ENCODE assay signal across 29 cellular contexts in the genomic region with DNA sequence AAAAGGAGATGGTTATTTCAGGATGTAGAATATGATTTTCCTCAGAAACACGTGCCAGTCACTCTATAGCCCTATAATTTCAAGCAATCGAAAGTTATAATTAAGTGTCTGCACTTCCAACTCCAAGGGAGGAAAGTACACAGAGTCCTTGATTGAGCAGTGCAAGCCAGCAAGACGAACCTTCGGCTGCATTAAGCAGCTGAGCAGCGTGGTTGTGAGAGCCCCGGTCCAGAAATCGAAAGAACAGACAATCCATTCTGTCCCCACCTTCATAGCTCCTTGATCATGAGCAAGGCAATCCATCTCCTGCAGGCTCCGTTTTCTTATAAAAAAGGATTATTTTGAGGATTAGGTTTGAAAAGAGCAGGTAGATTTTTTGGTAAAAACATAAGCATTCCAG.
"Had no signal": no experiment of that assay in that cellular context is flagged by ENCODE, and none has a peak within 500 bp of the region (broad histone marks: within the 10 kb centered on the region; RNA-seq: fewer than 3 reads in every experiment).

No MANE protein-coding gene starts in this region.

- H3K9me3 ChIP-seq: adrenal gland, ascending aorta, breast epithelium, colonic mucosa, gastrocnemius medialis, heart left ventricle had no signal

- DNase-seq: activated CD4-positive, alpha-beta memory T cell treated with anti-CD3 and anti-CD28 coated beads for 36 hours; activated CD4-positive, alpha-beta T cell treated with anti-CD3 and anti-CD28 coated beads for 36 hours; activated CD4-positive, alpha-beta T cell treated with anti-CD3 and anti-CD28 coated beads, Interleukin-2, amount 10 ng/mL, durations not matched to agents 24 days and 14 days; activated CD4-positive, CD25-positive, alpha-beta regulatory T cell; activated CD4-positive, CD25-positive, alpha-beta regulatory T cell treated with anti-CD3 and anti-CD28 coated beads, Interleukin-2, amount 50 U/mL, for 72 hours; activated CD8-positive, alpha-beta memory T cell treated with anti-CD3 and anti-CD28 coated beads, Interleukin-2, amount 10 ng/mL, durations not matched to agents 7 days and 5 days; activated CD8-positive, alpha-beta memory T cell treated with anti-CD3 and anti-CD28 coated beads, Interleukin-2, amount 50 U/mL, for 4 hours; activated CD8-positive, alpha-beta T cell treated with anti-CD3 and anti-CD28 coated beads, Interleukin-2, amount 10 ng/mL, durations not matched to agents 7 days and 5 days; activated effector memory CD4-positive, alpha-beta T cell treated with anti-CD3 and anti-CD28 coated beads, Interleukin-2, amount 50 U/mL, for 16 hours; activated naive CD4-positive, alpha-beta T cell treated with anti-CD3 and anti-CD28 coated beads for 36 hours; activated naive CD8-positive, alpha-beta T cell treated with anti-CD3 and anti-CD28 coated beads for 36 hours; activated naive CD8-positive, alpha-beta T cell treated with anti-CD3 and anti-CD28 coated beads, Interleukin-2, amount 50 U/mL, for 24 hours; activated T-cell treated with anti-CD3 and anti-CD28 coated beads, Interleukin-2, amount 50 U/mL, for 1 hour; activated T-cell treated with anti-CD3 and anti-CD28 coated beads, Interleukin-2, amount 50 U/mL, for 48 hours; adrenal gland; central memory CD4-positive, alpha-beta T cell; cerebellar nuclear complex; colonic mucosa; effector memory CD4-positive, alpha-beta T cell; endodermal cell; foreskin keratinocyte; gastrocnemius medialis; glutamatergic neuron; heart left ventricle; T-helper 2 cell had no signal

- H3K36me3 ChIP-seq: adrenal gland, ascending aorta, breast epithelium, cardiac muscle cell, colonic mucosa, gastrocnemius medialis, heart left ventricle had no signal

- H3K4me1 ChIP-seq: adrenal gland, ascending aorta, breast epithelium, colonic mucosa, foreskin keratinocyte, gastrocnemius medialis, heart left ventricle had no signal

- ATAC-seq: activated CD4-positive, alpha-beta T cell treated with anti-CD3 and anti-CD28 coated beads for 36 hours; activated CD8-positive, alpha-beta memory T cell treated with anti-CD3 and anti-CD28 coated beads, Interleukin-2, amount 10 ng/mL, durations not matched to agents 7 days and 5 days; activated CD8-positive, alpha-beta T cell treated with anti-CD3 and anti-CD28 coated beads, Interleukin-2, amount 10 ng/mL, durations not matched to agents 7 days and 5 days; activated naive CD8-positive, alpha-beta T cell treated with anti-CD3 and anti-CD28 coated beads, Interleukin-2, amount 50 U/mL, for 24 hours; esophagus mucosa; foreskin keratinocyte; gastrocnemius medialis; heart left ventricle had no signal

- H3K4me3 ChIP-seq: adrenal gland, ascending aorta, breast epithelium, cardiac muscle cell, colonic mucosa, gastrocnemius medialis, heart left ventricle had no signal
